22 cellular contexts compared by ENCODE assay signal in the genomic region with DNA sequence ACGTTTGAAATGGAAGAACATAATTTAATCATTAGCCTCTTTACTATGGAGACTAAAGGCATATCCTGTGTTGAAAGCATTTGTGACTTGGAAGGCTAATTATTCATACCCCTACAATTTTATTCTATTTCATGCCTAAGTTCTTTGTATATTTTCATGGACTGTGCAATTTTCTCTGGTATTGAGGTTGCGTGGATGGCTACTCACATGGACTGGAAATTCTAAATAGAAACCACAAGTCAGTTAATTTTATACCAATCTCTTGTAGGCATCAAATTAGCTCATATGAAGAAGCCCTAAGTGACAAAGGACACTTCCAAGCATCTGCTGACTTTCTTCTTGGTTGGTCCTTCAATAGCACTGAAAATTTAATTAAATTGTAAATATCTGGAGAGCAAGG.
DNase-seq lines count a peak whose midpoint lies in the region; ATAC-seq and TF ChIP-seq lines count a peak whose summit lies in the region.
"Had no signal": no experiment of that assay in that cellular context is flagged by ENCODE, and none has a peak within 500 bp of the region (broad histone marks: within the 10 kb centered on the region; RNA-seq: fewer than 3 reads in every experiment).

No MANE protein-coding gene starts in this region.

- DNase-seq in NCI-H2107 treated with DMSO at 0.1 percent for 48 hours (lab: John Stamatoyannopoulos, UW; ENCODE audit: unreplicated experiment): peak; percentile 40
- no peak for DNase-seq in NCI-H2107 (lab: John Stamatoyannopoulos, UW)
- peak; percentile 40 for DNase-seq in NCI-H69 (lab: John Stamatoyannopoulos, UW)
- DNase-seq in glomerular visceral epithelial cell (ENCODE audit: extremely low spot score): peak; percentile 73
- peak; percentile 90 for DNase-seq in renal cortical epithelial cell (ENCODE audit: low read depth)
- no peak for DNase-seq in NCI-H2029 treated with DMSO at 0.1 percent for 48 hours (lab: John Stamatoyannopoulos, UW)
- DNase-seq in Peyer's patch: no peak
- DNase-seq: BE2C; Caco-2; CD4-positive, alpha-beta T cell; DMS153; DND-41; EL; GM23248; IMR-90 had no signal

- no peaks in the 10 kb centered on the region for H3K27me3 ChIP-seq in Peyer's patch
- H3K27me3 ChIP-seq: BE2C had no signal

- no peaks in the 10 kb centered on the region for H3K4me1 ChIP-seq in Peyer's patch
- H3K4me1 ChIP-seq: A549, BE2C, Caco-2, HAP-1 had no signal

- no peak overlapping the region for H3K4me3 ChIP-seq in Peyer's patch
- H3K4me3 ChIP-seq: A549, GM12878, GM23248, HAP-1, K562 had no signal

- ATAC-seq in HG03354 (IDR thresholded peaks at IDR 0.05; ENCODE audit: poor library complexity, severe bottlenecking, unreplicated experiment): no peak
- ATAC-seq: A549, GM12878, K562 had no signal

- no peaks in the 10 kb centered on the region for H3K9me3 ChIP-seq in Peyer's patch
- H3K9me3 ChIP-seq: A549, BE2C, Caco-2, HAP-1 had no signal

- no peaks in the 10 kb centered on the region for H3K36me3 ChIP-seq in Peyer's patch
- H3K36me3 ChIP-seq: BE2C, HAP-1 had no signal

- H3K27ac ChIP-seq in Peyer's patch: no peak overlapping the region
- H3K27ac ChIP-seq: 22Rv1, A549, C4-2B, GM23248 had no signal

- no peak for TF ChIP-seq CTCF in Peyer's patch (IDR thresholded peaks at IDR 0.05)

- no peak for TF ChIP-seq POLR2A in Peyer's patch (IDR thresholded peaks at IDR 0.05)

Comparison
In these comparisons a context has a peak if more than half of its experiments do, and no peak if none do; other contexts are left out.
1. DNase-seq: peak in NCI-H2107 treated with DMSO at 0.1 percent for 48 hours (single experiment), NCI-H69 (single experiment), glomerular visceral epithelial cell (single experiment) and renal cortical epithelial cell (single experiment); none in NCI-H2107 (single experiment), NCI-H2029 treated with DMSO at 0.1 percent for 48 hours (single experiment) and Peyer's patch (0 of 3).